ENCODE assay signal across 1 cellular context in the genomic region with DNA sequence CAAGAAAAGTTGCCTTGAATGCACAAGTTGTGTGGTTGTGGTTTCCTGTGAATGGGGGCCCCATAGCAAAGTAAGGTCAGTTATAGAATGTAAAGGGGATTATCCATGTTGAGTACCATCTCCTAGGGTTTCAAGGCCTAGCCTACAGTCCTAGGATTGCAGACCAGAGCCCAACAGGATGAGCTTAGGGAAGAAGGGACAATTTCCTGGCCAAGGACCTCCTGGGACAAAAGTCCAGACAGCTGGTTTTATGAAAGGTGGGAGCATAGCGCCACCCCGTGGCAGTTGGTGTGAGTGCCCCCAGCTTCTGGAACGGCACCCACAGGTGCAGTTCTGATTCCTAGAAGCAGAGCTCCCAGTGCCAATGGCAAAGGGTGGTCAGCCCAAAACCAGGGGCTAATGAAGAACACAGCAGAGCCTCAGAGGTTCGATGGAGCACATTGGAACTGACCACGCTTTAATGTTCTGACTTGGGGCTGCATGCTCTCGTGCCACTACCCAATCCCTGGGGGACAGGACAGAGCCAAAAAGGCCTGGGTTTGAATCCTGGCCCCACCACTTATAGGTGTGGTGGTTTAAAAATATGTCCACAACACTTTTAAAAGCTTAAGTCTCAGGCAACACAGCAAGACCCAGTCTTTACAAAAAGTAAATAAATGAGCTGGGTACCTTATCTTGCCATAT.
TF ChIP-seq lines count a peak whose summit lies in the region.

No MANE protein-coding gene starts in this region.

TF ChIP-seq in SK-N-SH, 30 proteins besides CTCF, POLR2A, EP300 and RAD21 (continued from another document):
- no peak for TF ChIP-seq RXRA (IDR thresholded peaks at IDR 0.05; ENCODE audit: borderline replicate concordance, low read depth)
- TF ChIP-seq JUND (IDR thresholded peaks at IDR 0.05) = no peak
- TF ChIP-seq USF2 (IDR thresholded peaks at IDR 0.05; ENCODE audit: borderline replicate concordance, low read depth, low read length) = no peak
- TF ChIP-seq GABPA (IDR thresholded peaks at IDR 0.05; ENCODE audit: low read depth) = no peak
